Comparison of ENCODE assay signal across 18 cellular contexts in genomic region chr3:4848176-4848575, GRCh38.
DNase-seq lines count a peak whose midpoint lies in the region; ATAC-seq and TF ChIP-seq lines count a peak whose summit lies in the region.
"Had no signal": no experiment of that assay in that cellular context is flagged by ENCODE, and none has a peak within 500 bp of the region (broad histone marks: within the 10 kb centered on the region; RNA-seq: fewer than 3 reads in every experiment).

No MANE protein-coding gene starts in this region.

- no peak overlapping the region for H3K4me3 Mint-ChIP-seq in CD8-positive, alpha-beta T cell

- H3K27ac ChIP-seq in CD8-positive, alpha-beta T cell (ENCODE audit: low read depth, low read length), result no peak overlapping the region
- H3K27ac ChIP-seq in effector memory CD4-positive, alpha-beta T cell (ENCODE audit: insufficient read depth, low read length, poor library complexity, severe bottlenecking), result peak overlapping the region; percentile 87
- peak overlapping the region; percentile 22 to 24 for H3K27ac ChIP-seq in prostate gland
- H3K27ac ChIP-seq: BLaER1 treated with 17β-estradiol and CSF1 and Interleukin-3, amounts not matched to agents 10 nM and 100 nM; KMS-11 had no signal

- TF ChIP-seq POLR2A in prostate gland (IDR thresholded peaks at IDR 0.05), result no peak

- DNase-seq in CD8-positive, alpha-beta T cell, result no peak
- DNase-seq in SW480 (ENCODE audit: low spot score) (peak; percentile 84), prostate gland (ENCODE audit: low spot score) (peak; percentile 78), Right ventricle myocardium superior (no peak), NCI-H1694 (lab: John Stamatoyannopoulos, UW) (no peak)
- DNase-seq in effector memory CD4-positive, alpha-beta T cell, result no peak
- DNase-seq: activated effector memory CD4-positive, alpha-beta T cell treated with anti-CD3 and anti-CD28 coated beads, Interleukin-2, amount 50 U/mL, for 16 hours; EL; foreskin melanocyte; NCI-H1417 treated with DMSO at 0.1 percent for 48 hours; NCI-H524 treated with DMSO at 0.1 percent for 48 hours; PC-3; SK-N-SH; stimulated activated CD4-positive, alpha-beta T cell treated with anti-CD3 and anti-CD28 coated beads, Interleukin-12 subunit alpha, Interleukin-12 subunit beta, amount 100 ng/mL, for 4 hours had no signal

- no peaks in the 10 kb centered on the region for H3K9me3 ChIP-seq in CD8-positive, alpha-beta T cell (ENCODE audit: low read length)
- no peaks in the 10 kb centered on the region for H3K9me3 ChIP-seq in effector memory CD4-positive, alpha-beta T cell (ENCODE audit: control insufficient read depth, low read length)
- no peaks in the 10 kb centered on the region for H3K9me3 ChIP-seq in prostate gland
- H3K9me3 ChIP-seq: BLaER1 treated with 17β-estradiol and CSF1 and Interleukin-3, amounts not matched to agents 10 nM and 100 nM; SK-N-SH had no signal

- WGBS in prostate gland, result 27% methylated on average over 3 of the region's 3 CpGs

- H3K27ac Mint-ChIP-seq in CD8-positive, alpha-beta T cell, result peak overlapping the region; percentile 83

- no peaks in the 10 kb centered on the region for H3K27me3 Mint-ChIP-seq in CD8-positive, alpha-beta T cell (ENCODE audit: low read depth)

- no peak for ATAC-seq in CD8-positive, alpha-beta T cell
- ATAC-seq in Right ventricle myocardium superior (ENCODE audit: poor library complexity) (no peak), HG03280 (IDR thresholded peaks at IDR 0.05; ENCODE audit: unreplicated experiment) (no peak)
- ATAC-seq: activated CD4-positive, CD25-positive, alpha-beta regulatory T cell treated with anti-CD3 and anti-CD28 coated beads, Interleukin-2, amount 50 U/mL, for 24 hours; PC-3 had no signal

- peaks cover 82% of the 10 kb centered on the region for H3K4me1 ChIP-seq in CD8-positive, alpha-beta T cell (ENCODE audit: insufficient read depth, low read length)
- H3K4me1 ChIP-seq in effector memory CD4-positive, alpha-beta T cell (ENCODE audit: control insufficient read depth, insufficient read depth, low read length, poor library complexity, severe bottlenecking), result peaks cover 52% of the 10 kb centered on the region
- no peaks in the 10 kb centered on the region for H3K4me1 ChIP-seq in prostate gland (replicated peaks)

- no peak overlapping the region for H3K4me3 ChIP-seq in CD8-positive, alpha-beta T cell (ENCODE audit: low read depth, low read length)
- H3K4me3 ChIP-seq in effector memory CD4-positive, alpha-beta T cell (ENCODE audit: insufficient read depth, low read depth, low read length, poor library complexity, severe bottlenecking), result no peak overlapping the region
- H3K4me3 ChIP-seq in prostate gland, result no peak overlapping the region
- H3K4me3 ChIP-seq: BLaER1 treated with 17β-estradiol and CSF1 and Interleukin-3, amounts not matched to agents 10 nM and 100 nM had no signal

- intact Hi-C loops in CD8-positive, alpha-beta T cell (cut with DNase I, micrococcal nuclease), result loop anchor here in 1 of 2 experiments (5.0 kb wide), 1 partner anchor 134 kb away; no protein-coding TSS in a partner anchor
- intact Hi-C loops in prostate gland (cut with DNase I) (no loop called here), Right ventricle myocardium superior (cut with DNase I) (no loop called here)

- H3K36me3 ChIP-seq in CD8-positive, alpha-beta T cell (ENCODE audit: insufficient read depth, low read length), result no peaks in the 10 kb centered on the region
- no peaks in the 10 kb centered on the region for H3K36me3 ChIP-seq in effector memory CD4-positive, alpha-beta T cell (ENCODE audit: control insufficient read depth, insufficient read depth, low read length)
- no peaks in the 10 kb centered on the region for H3K36me3 ChIP-seq in prostate gland
- H3K36me3 ChIP-seq: BLaER1 treated with 17β-estradiol and CSF1 and Interleukin-3, amounts not matched to agents 10 nM and 100 nM had no signal

- CTCF ChIA-PET in CD8-positive, alpha-beta T cell (lab: Charles Lee), result interaction anchor here (1.0 kb wide), 1 partner anchor 214 kb away, joined by 3 read pairs; no protein-coding TSS in a partner anchor

- peaks cover 82% of the 10 kb centered on the region for H3K4me1 Mint-ChIP-seq in CD8-positive, alpha-beta T cell (ENCODE audit: low read depth)

- no peaks in the 10 kb centered on the region for H3K27me3 ChIP-seq in CD8-positive, alpha-beta T cell (ENCODE audit: insufficient read depth, low read length)
- no peaks in the 10 kb centered on the region for H3K27me3 ChIP-seq in effector memory CD4-positive, alpha-beta T cell (replicated peaks; ENCODE audit: control insufficient read depth, insufficient read depth, low read length, poor library complexity, severe bottlenecking)
- no peaks in the 10 kb centered on the region for H3K27me3 ChIP-seq in prostate gland (replicated peaks; ENCODE audit: insufficient read depth)

- no peak for TF ChIP-seq CTCF in CD8-positive, alpha-beta T cell (IDR thresholded peaks at IDR 0.05)
- TF ChIP-seq CTCF in prostate gland (IDR thresholded peaks at IDR 0.05), result no peak

- POLR2A ChIA-PET in CD8-positive, alpha-beta T cell (lab: Charles Lee), result interaction anchor here (3.0 kb wide), 1 partner anchor 13 kb away, joined by 10 read pairs; no protein-coding TSS in a partner anchor

- no peaks in the 10 kb centered on the region for H3K9me3 Mint-ChIP-seq in CD8-positive, alpha-beta T cell

- peaks cover 6% of the 10 kb centered on the region for H3K36me3 Mint-ChIP-seq in CD8-positive, alpha-beta T cell

Comparison
In these comparisons a context has a peak if more than half of its experiments do, and no peak if none do; other contexts are left out.
1. DNase-seq: peak in SW480 (single experiment) and prostate gland (single experiment); none in CD8-positive, alpha-beta T cell (0 of 7), effector memory CD4-positive, alpha-beta T cell (0 of 3), Right ventricle myocardium superior (single experiment) and NCI-H1694 (single experiment).